Comparison of ENCODE assay signal across 31 cellular contexts in the genomic region with DNA sequence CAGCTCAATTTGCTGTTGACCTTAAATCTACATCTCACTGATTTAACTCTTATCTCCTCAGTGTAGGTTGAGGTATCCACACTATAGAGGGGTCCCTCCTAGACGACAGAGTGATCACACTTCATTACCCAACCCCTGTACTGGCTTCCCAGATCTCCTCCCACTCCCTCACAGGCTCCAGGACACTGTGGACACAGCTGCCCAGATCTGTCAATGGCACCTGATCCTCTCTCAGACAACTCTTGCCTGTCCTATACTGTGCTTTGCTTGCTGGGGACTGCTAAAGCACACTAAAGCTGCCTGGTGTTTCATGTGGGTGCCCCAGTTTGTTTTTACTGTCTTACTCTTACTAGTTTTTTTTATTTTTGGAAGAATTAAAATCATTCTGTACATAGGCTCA. TPM values are rescaled to one million over a fixed set of nuclear protein-coding genes. Genes with fewer than 3 reads are reported as not detected.
DNase-seq lines count a peak whose midpoint lies in the region; ATAC-seq, FAIRE-seq and TF ChIP-seq lines count a peak whose summit lies in the region.
"Had no signal": no experiment of that assay in that cellular context is flagged by ENCODE, and none has a peak within 500 bp of the region (broad histone marks: within the 10 kb centered on the region; RNA-seq: fewer than 3 reads in every experiment).

No MANE protein-coding gene starts in this region.

- WGBS in body of pancreas, 2 donors: 14 to 20% methylated on average over 1 of the region's 1 CpG
- WGBS in pancreas, 2 donors: 0 to 10% methylated on average over 1 of the region's 1 CpG

- DNase-seq in DMS53 (lab: John Stamatoyannopoulos, UW) (peak; percentile 56), DMS53 treated with DMSO at 0.1 percent for 48 hours (lab: John Stamatoyannopoulos, UW; ENCODE audit: unreplicated experiment) (no peak), LHCN-M2 (ENCODE audit: low read depth) (peak; percentile 75), body of pancreas (peak; percentile 52 to 82 (median 64)), pancreas (peak in 4 of 6 donors; percentile 52 to 70 (median 56)), NCI-H1105 (lab: John Stamatoyannopoulos, UW) (no peak)
- DNase-seq: ACHN; BE2C; CD8-positive, alpha-beta memory T cell; DMS 273 treated with DMSO at 0.1 percent for 48 hours; DND-41; Kasumi-1; MV-4-11; NCI-H1417; NCI-H1694; NCI-H2029 treated with DMSO at 0.1 percent for 48 hours; NCI-H2171; NCI-H226; NCI-H510A; PC-9; Right ventricle myocardium superior; RPMI8226 had no signal

- intact Hi-C loops in body of pancreas (cut with DNase I): no loop called here
- intact Hi-C loops in pancreas (cut with DNase I): no loop called here

- TF ChIP-seq POLR2A in body of pancreas (IDR thresholded peaks at IDR 0.05): no peak

- no peak for FAIRE-seq in pancreas (lab: Jason Lieb, UNC)
- FAIRE-seq: GM12892, GM19239, HepG2, K562 had no signal

- H3K4me3 ChIP-seq in body of pancreas (no peak overlapping the region), pancreas (no peak overlapping the region)
- H3K4me3 ChIP-seq: K562, PC-9, SK-N-MC had no signal

- peak; percentile 93 for ATAC-seq in body of pancreas
- peak; percentile 88 to 97 (median 94) for ATAC-seq in pancreas
- ATAC-seq in GM18511 (IDR thresholded peaks at IDR 0.05; ENCODE audit: unreplicated experiment): no peak
- ATAC-seq: HepG2, K562 had no signal

- peak overlapping the region in 2 of 4 donors; percentile 24 to 65 for H3K27ac ChIP-seq in body of pancreas
- peak overlapping the region in 1 of 4 donors; percentile 22 for H3K27ac ChIP-seq in pancreas
- H3K27ac ChIP-seq: 22Rv1, PC-9, SK-N-MC had no signal

- H3K9me3 ChIP-seq in body of pancreas (no peaks in the 10 kb centered on the region), pancreas (no peaks in the 10 kb centered on the region)
- H3K9me3 ChIP-seq: BE2C had no signal

- H3K4me1 ChIP-seq in body of pancreas (peaks cover 18% of the 10 kb centered on the region), pancreas (peaks cover 3 to 9% (median 4%) of the 10 kb centered on the region in 3 donors)
- H3K4me1 ChIP-seq: BE2C had no signal

- no peaks in the 10 kb centered on the region for H3K27me3 ChIP-seq in body of pancreas
- H3K27me3 ChIP-seq in pancreas: peaks cover 0 to 3% (median 0%) of the 10 kb centered on the region in 4 donors
- H3K27me3 ChIP-seq: BE2C had no signal

- TF ChIP-seq CTCF in body of pancreas (IDR thresholded peaks at IDR 0.05) (no peak), pancreas (IDR thresholded peaks at IDR 0.05) (no peak)

- no peaks in the 10 kb centered on the region for H3K36me3 ChIP-seq in body of pancreas (replicated peaks in 1 of 2; ENCODE audit: insufficient read depth in 1 of 2, low read depth in 2 of 2)
- H3K36me3 ChIP-seq in pancreas: no peaks in the 10 kb centered on the region
- H3K36me3 ChIP-seq: BE2C had no signal

RNA-seq across cellular contexts. Expression of a gene that starts 27.9 kb away (rescaled TPM):
- total RNA-seq in LHCN-M2 (2014; rRNA removed) (not detected in 2 replicates), body of pancreas (1 to 10 TPM; 1.3 to 8.2 TPM), pancreas (under 1 TPM in 5 of 6 donors, not detected in 1; 0.40 to 0.98 (median 0.65) TPM)
- 0.12 TPM for polyA plus RNA-seq in LHCN-M2 (2012)
- under 1 TPM; 0.21 to 0.68 TPM for polyA plus RNA-seq in pancreas
- total RNA-seq: H4, Right ventricle myocardium superior had no signal
- polyA plus RNA-seq: CD14-positive monocyte; CD8-positive, alpha-beta memory T cell had no signal

Comparison
In these comparisons a context has a peak if more than half of its experiments do, and no peak if none do; other contexts are left out.
1. DNase-seq: peak in DMS53 (single experiment), LHCN-M2 (single experiment), body of pancreas (4 of 4) and pancreas (4 of 6); none in DMS53 treated with DMSO at 0.1 percent for 48 hours (single experiment) and NCI-H1105 (single experiment).